1 cellular context compared by ENCODE assay signal in genomic region chr5:179185256-179186091, GRCh38.
TF ChIP-seq lines count a peak whose summit lies in the region.

No MANE protein-coding gene starts in this region.

TF ChIP-seq in GM23338, 12 proteins besides CTCF, POLR2A, EP300 and RAD21 (continued from another document):
- TF ChIP-seq ZNF462 (CRISPR knock-in tag; IDR thresholded peaks at IDR 0.05) = no peak
